In the genomic region with DNA sequence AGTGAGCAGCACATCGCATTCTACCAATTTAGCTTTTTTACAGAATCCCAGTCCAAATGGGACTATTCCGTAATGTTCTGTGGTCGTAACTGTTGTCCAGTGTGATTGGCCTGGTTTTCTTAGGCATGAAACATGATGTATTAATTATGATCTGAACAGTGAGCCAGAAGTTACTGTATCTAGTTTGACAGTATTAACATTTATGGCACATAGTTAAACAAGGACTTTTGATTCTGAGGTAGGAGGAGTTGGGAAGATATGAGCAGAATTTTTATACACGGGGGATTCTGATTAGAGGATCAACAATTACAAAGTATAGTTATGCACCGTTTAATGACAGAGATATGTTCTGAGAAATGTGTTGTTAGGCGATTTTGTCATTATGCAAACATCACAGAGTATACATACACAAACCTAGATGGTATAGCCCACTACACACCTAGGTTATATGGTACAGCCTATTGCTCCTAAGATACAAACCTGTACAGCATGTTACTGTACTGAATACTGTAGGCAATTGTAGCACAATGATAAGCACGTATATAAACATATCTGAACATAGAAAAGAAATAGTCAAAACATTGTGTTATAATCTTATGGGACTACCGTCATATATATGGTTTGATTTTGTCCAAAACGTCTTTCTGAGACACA, we compare ENCODE assay signal across 30 cellular contexts.
"Had no signal": no experiment of that assay in that cellular context is flagged by ENCODE, and none has a peak within 500 bp of the region (broad histone marks: within the 10 kb centered on the region; RNA-seq: fewer than 3 reads in every experiment).

No MANE protein-coding gene starts in this region.

- H3K9me3 ChIP-seq: adrenal gland, ascending aorta, breast epithelium, esophagus squamous epithelium, gastroesophageal sphincter had no signal

- H3K4me3 ChIP-seq: adrenal gland, ascending aorta, breast epithelium, cardiac muscle cell, esophagus squamous epithelium, gastroesophageal sphincter had no signal

- H3K36me3 ChIP-seq: adrenal gland, ascending aorta, breast epithelium, cardiac muscle cell, esophagus squamous epithelium, gastroesophageal sphincter had no signal

- FAIRE-seq: endometrium, endothelial cell of umbilical vein had no signal

- H3K4me1 ChIP-seq: adrenal gland, ascending aorta, breast epithelium, esophagus squamous epithelium, gastroesophageal sphincter had no signal

- DNase-seq: activated CD4-positive, alpha-beta memory T cell treated with anti-CD3 and anti-CD28 coated beads for 36 hours; activated CD4-positive, alpha-beta T cell treated with anti-CD3 and anti-CD28 coated beads for 36 hours; activated CD4-positive, alpha-beta T cell treated with anti-CD3 and anti-CD28 coated beads, Interleukin-2, amount 10 ng/mL, durations not matched to agents 24 days and 14 days; activated CD4-positive, CD25-positive, alpha-beta regulatory T cell; activated CD4-positive, CD25-positive, alpha-beta regulatory T cell treated with anti-CD3 and anti-CD28 coated beads, Interleukin-2, amount 50 U/mL, for 72 hours; activated CD8-positive, alpha-beta memory T cell treated with anti-CD3 and anti-CD28 coated beads, Interleukin-2, amount 10 ng/mL, durations not matched to agents 7 days and 5 days; activated CD8-positive, alpha-beta memory T cell treated with anti-CD3 and anti-CD28 coated beads, Interleukin-2, amount 50 U/mL, for 4 hours; activated CD8-positive, alpha-beta T cell treated with anti-CD3 and anti-CD28 coated beads, Interleukin-2, amount 10 ng/mL, durations not matched to agents 7 days and 5 days; activated effector memory CD4-positive, alpha-beta T cell treated with anti-CD3 and anti-CD28 coated beads, Interleukin-2, amount 50 U/mL, for 16 hours; activated naive CD4-positive, alpha-beta T cell treated with anti-CD3 and anti-CD28 coated beads for 36 hours; activated naive CD8-positive, alpha-beta T cell treated with anti-CD3 and anti-CD28 coated beads for 36 hours; activated naive CD8-positive, alpha-beta T cell treated with anti-CD3 and anti-CD28 coated beads, Interleukin-2, amount 50 U/mL, for 24 hours; activated T-cell treated with anti-CD3 and anti-CD28 coated beads, Interleukin-2, amount 50 U/mL, for 1 hour; activated T-cell treated with anti-CD3 and anti-CD28 coated beads, Interleukin-2, amount 50 U/mL, for 48 hours; adrenal gland; central memory CD4-positive, alpha-beta T cell; cerebellar nuclear complex; cortex of kidney; dermis blood vessel endothelial cell; effector CD8-positive, alpha-beta T cell; esophagus squamous epithelium; foreskin melanocyte; T-helper 2 cell had no signal

- ATAC-seq: activated CD4-positive, alpha-beta T cell treated with anti-CD3 and anti-CD28 coated beads for 36 hours; activated CD8-positive, alpha-beta memory T cell treated with anti-CD3 and anti-CD28 coated beads, Interleukin-2, amount 10 ng/mL, durations not matched to agents 7 days and 5 days; activated CD8-positive, alpha-beta T cell treated with anti-CD3 and anti-CD28 coated beads, Interleukin-2, amount 10 ng/mL, durations not matched to agents 7 days and 5 days; activated naive CD8-positive, alpha-beta T cell treated with anti-CD3 and anti-CD28 coated beads, Interleukin-2, amount 50 U/mL, for 24 hours; gastroesophageal sphincter had no signal

- H3K27ac ChIP-seq: adrenal gland, ascending aorta, breast epithelium, cardiac muscle cell, epithelial cell of prostate, esophagus squamous epithelium, gastroesophageal sphincter had no signal

- H3K27me3 ChIP-seq: adrenal gland, ascending aorta, breast epithelium, cardiac muscle cell, esophagus squamous epithelium, gastroesophageal sphincter had no signal
